17 cellular contexts compared by ENCODE assay signal in the genomic region with DNA sequence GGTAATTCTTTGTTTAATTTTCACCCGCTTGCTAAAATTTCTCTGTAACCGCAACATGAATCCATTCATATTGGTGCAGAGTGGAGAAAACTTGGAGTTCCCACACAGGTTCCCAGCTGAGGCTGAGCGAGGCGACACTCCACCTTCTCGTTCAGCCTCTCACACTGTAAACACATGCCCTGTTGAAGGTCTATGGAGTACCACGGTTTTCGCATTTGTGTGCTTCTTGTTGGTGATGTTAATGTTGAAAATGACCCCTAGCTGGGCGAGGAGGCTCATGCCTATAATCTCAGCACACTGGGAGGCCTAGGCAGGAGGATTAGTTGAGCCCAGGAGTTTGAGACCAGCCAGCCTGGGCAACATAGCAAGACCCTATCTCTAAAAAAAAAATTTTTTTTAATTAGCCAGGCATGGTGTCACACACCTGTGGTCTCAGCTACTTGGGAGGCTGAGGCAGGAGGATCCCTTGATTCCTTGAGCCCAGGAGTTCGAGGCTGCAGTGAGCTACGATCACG.
DNase-seq lines count a peak whose midpoint lies in the region; ATAC-seq, FAIRE-seq and TF ChIP-seq lines count a peak whose summit lies in the region.
"Had no signal": no experiment of that assay in that cellular context is flagged by ENCODE, and none has a peak within 500 bp of the region (broad histone marks: within the 10 kb centered on the region; RNA-seq: fewer than 3 reads in every experiment).

No MANE protein-coding gene starts in this region.

- intact Hi-C loops in CD8-positive, alpha-beta T cell (cut with DNase I, micrococcal nuclease): no loop called here
- intact Hi-C loops in pancreas (cut with DNase I) (no loop called here), ascending aorta (cut with DNase I) (no loop called here)

- peaks cover 9% of the 10 kb centered on the region for H3K36me3 ChIP-seq in CD8-positive, alpha-beta T cell (ENCODE audit: insufficient read depth, low read length)
- H3K36me3 ChIP-seq in SJSA1 (peaks cover under 1% of the 10 kb centered on the region; the same call in 1 of the 2 replicates), pancreas (no peaks in the 10 kb centered on the region), ascending aorta (peaks cover 0 to under 1% of the 10 kb centered on the region in 2 donors)

- no peak overlapping the region for H3K4me3 ChIP-seq in CD8-positive, alpha-beta T cell (ENCODE audit: low read depth, low read length)
- H3K4me3 ChIP-seq in SJSA1: no peak overlapping the region
- H3K4me3 ChIP-seq in pancreas: no peak overlapping the region
- H3K4me3 ChIP-seq in ascending aorta: no peak overlapping the region
- H3K4me3 ChIP-seq: Peyer's patch, tibial artery had no signal

- peak overlapping the region; percentile 37 for H3K27ac Mint-ChIP-seq in CD8-positive, alpha-beta T cell

- 65 to 71% methylated on average over 11 of the region's 11 CpGs for WGBS in pancreas, 2 donors

- H3K36me3 Mint-ChIP-seq in CD8-positive, alpha-beta T cell: peaks cover 53% of the 10 kb centered on the region

- ATAC-seq in CD8-positive, alpha-beta T cell: no peak
- ATAC-seq in pancreas: peak in 3 of 4 donors; percentile 40 to 64 (median 51)
- no peak for ATAC-seq in GM19035 (IDR thresholded peaks at IDR 0.05; ENCODE audit: unreplicated experiment)
- no peak for ATAC-seq in GM18519 (IDR thresholded peaks at IDR 0.05; ENCODE audit: low FRiP score, unreplicated experiment)

- H3K4me3 Mint-ChIP-seq in CD8-positive, alpha-beta T cell: no peak overlapping the region
- H3K4me3 Mint-ChIP-seq: activated naive CD8-positive, alpha-beta T cell treated with anti-CD3 and anti-CD28 coated beads for 36 hours; central memory CD8-positive, alpha-beta T cell had no signal

- TF ChIP-seq CTCF in CD8-positive, alpha-beta T cell (IDR thresholded peaks at IDR 0.05): no peak
- TF ChIP-seq CTCF in pancreas (IDR thresholded peaks at IDR 0.05): no peak
- TF ChIP-seq CTCF in ascending aorta (IDR thresholded peaks at IDR 0.05): no peak

- DNase-seq in CD8-positive, alpha-beta T cell: no peak
- peak in 1 of 2 experiments; percentile 59 for DNase-seq in SJSA1 (ENCODE audit: low read depth in 1 of 2, low spot score in 2 of 2)
- no peak for DNase-seq in epithelial cell of prostate (ENCODE audit: low read depth, low spot score)
- DNase-seq in pancreas: no peak
- DNase-seq in ACHN: no peak
- no peak for DNase-seq in ascending aorta (ENCODE audit: low spot score in 2 of 2)
- DNase-seq: activated naive CD8-positive, alpha-beta T cell treated with anti-CD3 and anti-CD28 coated beads for 36 hours; DMS 273 treated with DMSO at 0.1 percent for 48 hours; left colon; MV-4-11; NCI-H2081; Peyer's patch; tibial artery had no signal

- H3K27ac ChIP-seq in CD8-positive, alpha-beta T cell (ENCODE audit: low read depth, low read length): no peak overlapping the region
- H3K27ac ChIP-seq in SJSA1: peak overlapping the region; percentile 12; the same call in 1 of the 2 replicates
- H3K27ac ChIP-seq in epithelial cell of prostate: peak overlapping the region; percentile 13
- H3K27ac ChIP-seq in pancreas: peak overlapping the region in 2 of 4 donors; percentile 75 to 80
- H3K27ac ChIP-seq in ascending aorta: no peak overlapping the region
- H3K27ac ChIP-seq: Peyer's patch, tibial artery had no signal

- H3K4me1 Mint-ChIP-seq in CD8-positive, alpha-beta T cell (ENCODE audit: low read depth): peaks cover 40% of the 10 kb centered on the region

- H3K27me3 ChIP-seq in CD8-positive, alpha-beta T cell (ENCODE audit: insufficient read depth, low read length): no peaks in the 10 kb centered on the region
- H3K27me3 ChIP-seq in SJSA1 (replicated peaks): no peaks in the 10 kb centered on the region
- no peaks in the 10 kb centered on the region for H3K27me3 ChIP-seq in pancreas
- no peaks in the 10 kb centered on the region for H3K27me3 ChIP-seq in ascending aorta
- H3K27me3 ChIP-seq: Peyer's patch, tibial artery had no signal

- no peaks in the 10 kb centered on the region for H3K9me3 Mint-ChIP-seq in CD8-positive, alpha-beta T cell
- H3K9me3 Mint-ChIP-seq: activated naive CD8-positive, alpha-beta T cell treated with anti-CD3 and anti-CD28 coated beads for 36 hours; central memory CD8-positive, alpha-beta T cell had no signal

- H3K9me3 ChIP-seq in CD8-positive, alpha-beta T cell (ENCODE audit: low read length): no peaks in the 10 kb centered on the region
- H3K9me3 ChIP-seq in SJSA1 (replicated peaks) (no peaks in the 10 kb centered on the region), pancreas (no peaks in the 10 kb centered on the region), ascending aorta (no peaks in the 10 kb centered on the region)
- H3K9me3 ChIP-seq: Peyer's patch, tibial artery had no signal

- FAIRE-seq in pancreas (lab: Jason Lieb, UNC): no peak
- FAIRE-seq: TTC549 had no signal

- CTCF ChIA-PET in CD8-positive, alpha-beta T cell (lab: Charles Lee): no interaction called here

- H3K4me1 ChIP-seq in CD8-positive, alpha-beta T cell (ENCODE audit: insufficient read depth, low read length): no peaks in the 10 kb centered on the region
- peaks cover 19% of the 10 kb centered on the region for H3K4me1 ChIP-seq in SJSA1 (replicated peaks)
- H3K4me1 ChIP-seq in pancreas: peaks cover 0 to 15% (median 14%) of the 10 kb centered on the region in 3 donors
- H3K4me1 ChIP-seq in ascending aorta: no peaks in the 10 kb centered on the region
- H3K4me1 ChIP-seq: Peyer's patch had no signal

- in situ Hi-C loops in ACHN (cut with HindIII; ENCODE audit: low pct_ligation_motif_present, low pct_unique_long_range_greater_than_20kb, low sequenced_read_pairs): no loop called here

- no peaks in the 10 kb centered on the region for H3K27me3 Mint-ChIP-seq in CD8-positive, alpha-beta T cell (ENCODE audit: low read depth)
- H3K27me3 Mint-ChIP-seq: activated naive CD8-positive, alpha-beta T cell treated with anti-CD3 and anti-CD28 coated beads for 36 hours; central memory CD8-positive, alpha-beta T cell had no signal

- POLR2A ChIA-PET in CD8-positive, alpha-beta T cell (lab: Charles Lee): interaction anchor here (0.6 kb wide), 1 partner anchor 43 kb away, joined by 3 read pairs; no protein-coding TSS in a partner anchor

Comparison
In these comparisons a context has a peak if more than half of its experiments do, and no peak if none do; other contexts are left out.
1. ATAC-seq: peak in pancreas (3 of 4); none in CD8-positive, alpha-beta T cell (single experiment), GM19035 (single experiment) and GM18519 (single experiment).
2. H3K27ac ChIP-seq: peak in SJSA1 (single experiment) and epithelial cell of prostate (single experiment); none in CD8-positive, alpha-beta T cell (single experiment) and ascending aorta (0 of 2).